Comparison of ENCODE assay signal across 8 cellular contexts in genomic region chr7:100270915-100271593, GRCh38. TPM values are rescaled to one million over a fixed set of nuclear protein-coding genes. Genes with fewer than 3 reads are reported as not detected.
A peak's percentile ranks its signal among the peaks of the same experiment; 100 is the strongest.
DNase-seq lines count a peak whose midpoint lies in the region; ATAC-seq and TF ChIP-seq lines count a peak whose summit lies in the region.
"Not testable (repeated sequence)": the region's sequence is repeated elsewhere in the genome, so short reads cannot be mapped to it uniquely, and the experiment has no call there.

No MANE protein-coding gene starts in this region.

- H3K9me3 Mint-ChIP-seq in activated naive CD8-positive, alpha-beta T cell (ENCODE audit: low read depth); endothelial cell (ENCODE audit: unreplicated experiment): not testable (repeated sequence)

- H3K27ac ChIP-seq in testis = peak overlapping the region; percentile 55 to 75

- peak; percentile 84 for DNase-seq in DMS 273 (lab: John Stamatoyannopoulos, UW; ENCODE audit: unreplicated experiment)
- peak; percentile 46 for DNase-seq in NAMALWA (ENCODE audit: low spot score)
- DNase-seq in endothelial cell (ENCODE audit: low spot score) = not testable (repeated sequence)
- DNase-seq in kidney tubule cell (ENCODE audit: low spot score) = peak; percentile 16
- peak; percentile 29 for DNase-seq in pons (ENCODE audit: low spot score)
- DNase-seq in testis = peak; percentile 21

- H3K36me3 ChIP-seq in testis (ENCODE audit: low read depth, missing control alignments) = not testable (repeated sequence)

- not testable (repeated sequence) for TF ChIP-seq CTCF in endothelial cell (IDR thresholded peaks at IDR 0.05; ENCODE audit: unreplicated experiment); testis (IDR thresholded peaks at IDR 0.05)

- intact Hi-C loops in testis (cut with DNase I; ENCODE audit: low total_unique reads) = not testable (repeated sequence)

- peaks cover 13% of the 10 kb centered on the region for H3K4me1 Mint-ChIP-seq in activated naive CD8-positive, alpha-beta T cell (ENCODE audit: low read depth)
- H3K4me1 Mint-ChIP-seq in endothelial cell (ENCODE audit: unreplicated experiment) = peaks cover 26% of the 10 kb centered on the region

- 1% methylated on average over 26 to 28 of the region's 29 CpGs for WGBS in testis, 2 donors

- H3K36me3 Mint-ChIP-seq in activated naive CD8-positive, alpha-beta T cell; endothelial cell (ENCODE audit: low read depth, unreplicated experiment): not testable (repeated sequence)

- H3K4me3 Mint-ChIP-seq in activated naive CD8-positive, alpha-beta T cell = peak overlapping the region; percentile 84
- peak overlapping the region; percentile 98 for H3K4me3 Mint-ChIP-seq in endothelial cell (ENCODE audit: unreplicated experiment)

- not testable (repeated sequence) for H3K4me1 ChIP-seq in testis

- not testable (repeated sequence) for H3K9me3 ChIP-seq in testis

- peak overlapping the region; percentile 61 for H3K27ac Mint-ChIP-seq in activated naive CD8-positive, alpha-beta T cell
- peak overlapping the region; percentile 85 for H3K27ac Mint-ChIP-seq in endothelial cell (ENCODE audit: unreplicated experiment)

- ATAC-seq in SK-N-SH treated with all-trans-retinoic acid at 6 μM for 48 hours = peak; percentile 62

- H3K4me3 ChIP-seq in testis = peak overlapping the region; percentile 70 to 72

- H3K27me3 Mint-ChIP-seq in activated naive CD8-positive, alpha-beta T cell; endothelial cell (ENCODE audit: unreplicated experiment): not testable (repeated sequence)

- H3K27me3 ChIP-seq in testis = not testable (repeated sequence)

- not testable (repeated sequence) for TF ChIP-seq POLR2A in testis (IDR thresholded peaks at IDR 0.05)

RNA-seq across cellular contexts. Expression of gene SPDYE3, which starts 36.4 kb away (rescaled TPM):
- not detected for total RNA-seq in endothelial cell (ENCODE audit: unreplicated experiment)
- 1 to 10 TPM; 2.8 to 5.7 TPM for total RNA-seq in testis
- 3.9 TPM for polyA plus RNA-seq in testis (ENCODE audit: insufficient read depth, low read depth, low replicate concordance)

RNA-seq across cellular contexts. Expression of gene PVRIG, which starts 51.3 kb away (rescaled TPM):
- total RNA-seq in endothelial cell (ENCODE audit: unreplicated experiment) = not detected
- 1 to 10 TPM; 3.0 to 3.3 TPM for total RNA-seq in testis
- 2.6 TPM for polyA plus RNA-seq in testis (ENCODE audit: insufficient read depth, low read depth, low replicate concordance)
